In the genomic region with DNA sequence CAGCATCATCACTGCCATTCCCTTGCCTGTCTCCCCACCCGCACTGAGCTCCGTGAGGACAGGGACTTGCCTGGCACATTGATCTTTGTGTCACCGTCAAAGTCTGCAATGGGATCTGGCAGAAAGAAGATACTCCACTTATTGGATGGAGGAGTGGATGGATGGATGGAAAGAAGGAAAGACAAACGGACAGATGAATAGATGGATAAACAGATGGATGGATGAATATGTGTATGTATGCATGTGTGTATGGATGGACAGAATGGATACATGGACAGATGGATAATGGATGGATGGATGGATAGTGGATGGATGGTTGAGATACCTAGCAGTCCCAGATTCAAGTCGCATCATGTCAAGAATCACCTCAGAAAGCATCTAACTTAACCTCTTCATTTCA, we compare ENCODE assay signal across 37 cellular contexts.
"Had no signal": no experiment of that assay in that cellular context is flagged by ENCODE, and none has a peak within 500 bp of the region (broad histone marks: within the 10 kb centered on the region; RNA-seq: fewer than 3 reads in every experiment).

No MANE protein-coding gene starts in this region.

- H3K27ac Mint-ChIP-seq: activated B cell treated with CpG ODN at 0.5 μM for 24 hours; activated CD4-positive, alpha-beta memory T cell treated with anti-CD3 and anti-CD28 coated beads for 36 hours; activated CD4-positive, alpha-beta T cell treated with anti-CD3 and anti-CD28 coated beads, Interleukin-2, amount 10 ng/mL, durations not matched to agents 24 days and 14 days; activated CD8-positive, alpha-beta T cell treated with anti-CD3 and anti-CD28 coated beads for 36 hours; activated naive CD4-positive, alpha-beta T cell treated with anti-CD3 and anti-CD28 coated beads for 36 hours; activated naive CD4-positive, alpha-beta T cell treated with anti-CD3 and anti-CD28 coated beads, Interleukin-2, amount 50 U/mL, for 72 hours; activated naive CD8-positive, alpha-beta T cell treated with anti-CD3 and anti-CD28 coated beads for 36 hours; activated T-cell treated with anti-CD3 and anti-CD28 coated beads, Interleukin-2, amount 50 U/mL, for 72 hours; activated T-helper 1 cell treated with anti-CD3 and anti-CD28 coated beads, Interleukin-12 subunit alpha, Interleukin-12 subunit beta, Interleukin-2, Interleukin-4 antibody, amounts not matched to agents 30 ng/mL and 10 ng/mL and 1 ng/mL, durations not matched to agents 14 hours and 24 hours and 36 hours; activated T-helper 17 cell treated with anti-CD3 and anti-CD28 coated beads, Interleukin-2, amount 50 U/mL, for 72 hours; T-helper 1 cell treated with Interleukin-12 subunit alpha and Interleukin-12 subunit beta and Interleukin-4 antibody, amounts not matched to agents 30 μg/mL and 1 μg/mL, for 36 hours; T-helper 2 cell treated with Interferon-gamma antibody and Interleukin-4, amounts not matched to agents 5 μg/mL and 100 μg/mL, for 36 hours had no signal

- H3K36me3 Mint-ChIP-seq: activated CD4-positive, alpha-beta memory T cell treated with anti-CD3 and anti-CD28 coated beads for 36 hours; activated naive CD4-positive, alpha-beta T cell treated with anti-CD3 and anti-CD28 coated beads, Interleukin-2, amount 50 U/mL, for 72 hours; activated naive CD8-positive, alpha-beta T cell treated with anti-CD3 and anti-CD28 coated beads for 36 hours had no signal

- H3K27ac ChIP-seq: adrenal gland, body of pancreas, brain microvascular endothelial cell, breast epithelium, VCaP had no signal

- ATAC-seq: activated CD8-positive, alpha-beta T cell treated with anti-CD3 and anti-CD28 coated beads for 36 hours; activated naive CD4-positive, alpha-beta T cell treated with anti-CD3 and anti-CD28 coated beads, Interleukin-2, amount 50 U/mL, for 72 hours; activated T-cell treated with anti-CD3 and anti-CD28 coated beads, Interleukin-2, amount 50 U/mL, for 4 hours; activated T-cell treated with anti-CD3 and anti-CD28 coated beads, Interleukin-2, amount 50 U/mL, for 72 hours; activated T-helper 17 cell treated with anti-CD3 and anti-CD28 coated beads, Interleukin-2, amount 50 U/mL, for 72 hours; body of pancreas had no signal

- H3K27me3 ChIP-seq: adrenal gland, body of pancreas, brain microvascular endothelial cell had no signal

- H3K4me1 ChIP-seq: body of pancreas, breast epithelium had no signal

- H3K9me3 ChIP-seq: adrenal gland, body of pancreas, breast epithelium had no signal

- FAIRE-seq: astrocyte, TTC549 had no signal

- H3K4me3 ChIP-seq: adrenal gland, body of pancreas, breast epithelium had no signal

- H3K27me3 Mint-ChIP-seq: activated B cell treated with CpG ODN at 0.5 μM for 24 hours; activated CD4-positive, alpha-beta memory T cell treated with anti-CD3 and anti-CD28 coated beads for 36 hours; activated CD8-positive, alpha-beta T cell treated with anti-CD3 and anti-CD28 coated beads for 36 hours; activated naive CD8-positive, alpha-beta T cell treated with anti-CD3 and anti-CD28 coated beads for 36 hours; activated T-helper 17 cell treated with anti-CD3 and anti-CD28 coated beads, Interleukin-2, amount 50 U/mL, for 72 hours had no signal

- H3K9me3 Mint-ChIP-seq: activated B cell treated with CpG ODN at 0.5 μM for 24 hours; activated CD4-positive, alpha-beta memory T cell treated with anti-CD3 and anti-CD28 coated beads for 36 hours; activated CD4-positive, alpha-beta T cell treated with anti-CD3 and anti-CD28 coated beads, Interleukin-2, amount 10 ng/mL, durations not matched to agents 24 days and 14 days; activated CD8-positive, alpha-beta T cell treated with anti-CD3 and anti-CD28 coated beads for 36 hours; activated naive CD4-positive, alpha-beta T cell treated with anti-CD3 and anti-CD28 coated beads for 36 hours; activated naive CD4-positive, alpha-beta T cell treated with anti-CD3 and anti-CD28 coated beads, Interleukin-2, amount 50 U/mL, for 72 hours; activated naive CD8-positive, alpha-beta T cell treated with anti-CD3 and anti-CD28 coated beads for 36 hours; activated T-cell treated with anti-CD3 and anti-CD28 coated beads, Interleukin-2, amount 50 U/mL, for 4 hours; activated T-cell treated with anti-CD3 and anti-CD28 coated beads, Interleukin-2, amount 50 U/mL, for 72 hours; activated T-helper 1 cell treated with anti-CD3 and anti-CD28 coated beads, Interleukin-12 subunit alpha, Interleukin-12 subunit beta, Interleukin-2, Interleukin-4 antibody, amounts not matched to agents 30 ng/mL and 10 ng/mL and 1 ng/mL, durations not matched to agents 14 hours and 24 hours and 36 hours; activated T-helper 17 cell treated with anti-CD3 and anti-CD28 coated beads, Interleukin-2, amount 50 U/mL, for 72 hours; T-helper 1 cell treated with Interleukin-12 subunit alpha and Interleukin-12 subunit beta and Interleukin-4 antibody, amounts not matched to agents 30 μg/mL and 1 μg/mL, for 36 hours; T-helper 2 cell treated with Interferon-gamma antibody and Interleukin-4, amounts not matched to agents 5 μg/mL and 100 μg/mL, for 36 hours had no signal

- H3K4me1 Mint-ChIP-seq: activated CD4-positive, alpha-beta T cell treated with anti-CD3 and anti-CD28 coated beads, Interleukin-2, amount 10 ng/mL, durations not matched to agents 24 days and 14 days; activated T-helper 17 cell treated with anti-CD3 and anti-CD28 coated beads, Interleukin-2, amount 50 U/mL, for 72 hours had no signal

- H3K36me3 ChIP-seq: adrenal gland, brain microvascular endothelial cell, breast epithelium had no signal

- DNase-seq: activated B cell treated with CpG ODN at 0.5 μM for 24 hours; activated CD4-positive, alpha-beta memory T cell treated with anti-CD3 and anti-CD28 coated beads for 36 hours; activated CD4-positive, alpha-beta T cell treated with anti-CD3 and anti-CD28 coated beads for 4 hours; activated CD4-positive, alpha-beta T cell treated with anti-CD3 and anti-CD28 coated beads, Interleukin-2, amount 10 ng/mL, durations not matched to agents 24 days and 14 days; activated CD4-positive, alpha-beta T cell treated with anti-CD3 and anti-CD28 coated beads, Interleukin-2, amount 50 U/mL, for 1 hour; activated CD4-positive, alpha-beta T cell treated with anti-CD3 and anti-CD28 coated beads, Interleukin-2, amount 50 U/mL, for 4 hours; activated CD4-positive, CD25-positive, alpha-beta regulatory T cell treated with anti-CD3 and anti-CD28 coated beads, Interleukin-2, amount 50 U/mL, for 72 hours; activated CD8-positive, alpha-beta memory T cell treated with anti-CD3 and anti-CD28 coated beads, Interleukin-2, amount 50 U/mL, for 4 hours; activated CD8-positive, alpha-beta T cell treated with anti-CD3 and anti-CD28 coated beads for 36 hours; activated effector memory CD4-positive, alpha-beta T cell treated with anti-CD3 and anti-CD28 coated beads, Interleukin-2, amount 50 U/mL, for 16 hours; activated gamma-delta T cell treated with Interleukin-2 at 50 U/mL for 16 hours; activated naive CD4-positive, alpha-beta T cell; activated naive CD4-positive, alpha-beta T cell treated with anti-CD3 and anti-CD28 coated beads for 36 hours; activated naive CD4-positive, alpha-beta T cell treated with anti-CD3 and anti-CD28 coated beads, Interleukin-2, amount 50 U/mL, for 16 hours; activated naive CD8-positive, alpha-beta T cell treated with anti-CD3 and anti-CD28 coated beads for 36 hours; activated T-cell treated with anti-CD3 and anti-CD28 coated beads for 4 hours; activated T-cell treated with anti-CD3 and anti-CD28 coated beads, Interleukin-2, amount 50 U/mL, for 1 hour; activated T-cell treated with anti-CD3 and anti-CD28 coated beads, Interleukin-2, amount 50 U/mL, for 4 hours; activated T-cell treated with anti-CD3 and anti-CD28 coated beads, Interleukin-2, amount 50 U/mL, for 72 hours; adrenal gland; amniotic stem cell; aorta; body of pancreas; brain microvascular endothelial cell; central memory CD4-positive, alpha-beta T cell; T-helper 1 cell; T-helper 2 cell; T-helper 9 cell had no signal

- H3K4me3 Mint-ChIP-seq: activated B cell treated with CpG ODN at 0.5 μM for 24 hours; activated CD4-positive, alpha-beta memory T cell treated with anti-CD3 and anti-CD28 coated beads for 36 hours; activated CD4-positive, alpha-beta T cell treated with anti-CD3 and anti-CD28 coated beads, Interleukin-2, amount 10 ng/mL, durations not matched to agents 24 days and 14 days; activated CD8-positive, alpha-beta T cell treated with anti-CD3 and anti-CD28 coated beads for 36 hours; activated naive CD4-positive, alpha-beta T cell treated with anti-CD3 and anti-CD28 coated beads for 36 hours; activated naive CD8-positive, alpha-beta T cell treated with anti-CD3 and anti-CD28 coated beads for 36 hours; activated T-cell treated with anti-CD3 and anti-CD28 coated beads, Interleukin-2, amount 50 U/mL, for 4 hours; activated T-cell treated with anti-CD3 and anti-CD28 coated beads, Interleukin-2, amount 50 U/mL, for 72 hours; activated T-helper 1 cell treated with anti-CD3 and anti-CD28 coated beads, Interleukin-12 subunit alpha, Interleukin-12 subunit beta, Interleukin-2, Interleukin-4 antibody, amounts not matched to agents 30 ng/mL and 10 ng/mL and 1 ng/mL, durations not matched to agents 14 hours and 24 hours and 36 hours; activated T-helper 17 cell treated with anti-CD3 and anti-CD28 coated beads, Interleukin-2, amount 50 U/mL, for 72 hours; T-helper 1 cell treated with Interleukin-12 subunit alpha and Interleukin-12 subunit beta and Interleukin-4 antibody, amounts not matched to agents 30 μg/mL and 1 μg/mL, for 36 hours; T-helper 2 cell treated with Interferon-gamma antibody and Interleukin-4, amounts not matched to agents 5 μg/mL and 100 μg/mL, for 36 hours had no signal
